In genomic region chr16:86622700-86623615, GRCh38 we compare ENCODE assay signal across 19 cellular contexts. TPM values are rescaled to one million over a fixed set of nuclear protein-coding genes. Genes with fewer than 3 reads are reported as not detected.
DNase-seq lines count a peak whose midpoint lies in the region; ATAC-seq, FAIRE-seq and TF ChIP-seq lines count a peak whose summit lies in the region.
"Had no signal": no experiment of that assay in that cellular context is flagged by ENCODE, and none has a peak within 500 bp of the region (broad histone marks: within the 10 kb centered on the region; RNA-seq: fewer than 3 reads in every experiment).

No MANE protein-coding gene starts in this region.

- DNase-seq in astrocyte (ENCODE audit: low read depth) = no peak
- DNase-seq in nephron progenitor cell = no peak
- no peak for DNase-seq in stimulated activated effector memory CD8-positive, alpha-beta T cell treated with anti-CD3 and anti-CD28 coated beads, Interleukin-12 subunit alpha, Interleukin-12 subunit beta, amount 100 ng/mL, for 72 hours (ENCODE audit: low spot score in 2 of 2)
- DNase-seq in uterus = no peak
- DNase-seq in H7 = no peak
- no peak for DNase-seq in KG1 (lab: John Stamatoyannopoulos, UW)
- DNase-seq: Caco-2; CD4-positive, CD25-positive, alpha-beta regulatory T cell; CD8-positive, alpha-beta T cell; DMS153; DND-41; GOT3; HCEC 1CT had no signal

- no peak for TF ChIP-seq CTCF in HEK293 (tag by site-specific recombination; IDR thresholded peaks at IDR 0.05)
- no peak for TF ChIP-seq CTCF in astrocyte (IDR thresholded peaks at IDR 0.05; ENCODE audit: insufficient read depth, low read depth, low read length)
- TF ChIP-seq CTCF in nephron progenitor cell (IDR thresholded peaks at IDR 0.05) = no peak
- no peak for TF ChIP-seq CTCF in uterus (IDR thresholded peaks at IDR 0.05)

- peaks cover 3% of the 10 kb centered on the region for H3K36me3 Mint-ChIP-seq in astrocyte (ENCODE audit: low read depth, unreplicated experiment)
- H3K36me3 Mint-ChIP-seq in nephron progenitor cell (ENCODE audit: low read depth) = no peaks in the 10 kb centered on the region
- no peaks in the 10 kb centered on the region for H3K36me3 Mint-ChIP-seq in stimulated activated effector memory CD8-positive, alpha-beta T cell treated with anti-CD3 and anti-CD28 coated beads, Interleukin-12 subunit alpha, Interleukin-12 subunit beta, amount 100 ng/mL, for 72 hours
- H3K36me3 Mint-ChIP-seq: CD4-positive, CD25-positive, alpha-beta regulatory T cell; CD8-positive, alpha-beta T cell had no signal

- H3K9ac ChIP-seq in astrocyte (ENCODE audit: low read length) = no peak overlapping the region
- H3K9ac ChIP-seq: BLaER1 had no signal

- no peak overlapping the region for H2AFZ ChIP-seq in astrocyte (ENCODE audit: low read depth, low read length)

- H3K4me1 ChIP-seq in HEK293 (ENCODE audit: control insufficient read depth, insufficient read depth, low read length) = no peaks in the 10 kb centered on the region
- peaks cover 7% of the 10 kb centered on the region for H3K4me1 ChIP-seq in astrocyte (ENCODE audit: insufficient read depth, low read length)
- no peaks in the 10 kb centered on the region for H3K4me1 ChIP-seq in uterus
- H3K4me1 ChIP-seq: BLaER1, Caco-2 had no signal

- no peak for FAIRE-seq in astrocyte (lab: Jason Lieb, UNC)
- FAIRE-seq: G401.6, H54 had no signal

- POLR2A ChIA-PET in HEK293 (lab: Yijun Ruan, JAX) = no interaction called here

- H3K9me3 Mint-ChIP-seq in astrocyte (ENCODE audit: unreplicated experiment) (peaks cover 14% of the 10 kb centered on the region), nephron progenitor cell (no peaks in the 10 kb centered on the region)
- no peaks in the 10 kb centered on the region for H3K9me3 Mint-ChIP-seq in stimulated activated effector memory CD8-positive, alpha-beta T cell treated with anti-CD3 and anti-CD28 coated beads, Interleukin-12 subunit alpha, Interleukin-12 subunit beta, amount 100 ng/mL, for 72 hours
- H3K9me3 Mint-ChIP-seq: CD4-positive, CD25-positive, alpha-beta regulatory T cell; CD8-positive, alpha-beta T cell had no signal

- no peaks in the 10 kb centered on the region for H3K9me3 ChIP-seq in HEK293 (ENCODE audit: control insufficient read depth, insufficient read depth, low read depth, low read length)
- H3K9me3 ChIP-seq in astrocyte (ENCODE audit: insufficient read depth, low read depth, low read length) = peaks cover 5% of the 10 kb centered on the region
- H3K9me3 ChIP-seq in uterus = no peaks in the 10 kb centered on the region
- H3K9me3 ChIP-seq: BLaER1, Caco-2 had no signal

- H3K4me1 Mint-ChIP-seq in astrocyte (ENCODE audit: low read depth, unreplicated experiment) = no peaks in the 10 kb centered on the region
- H3K4me1 Mint-ChIP-seq in nephron progenitor cell = peaks cover 32% of the 10 kb centered on the region
- no peaks in the 10 kb centered on the region for H3K4me1 Mint-ChIP-seq in stimulated activated effector memory CD8-positive, alpha-beta T cell treated with anti-CD3 and anti-CD28 coated beads, Interleukin-12 subunit alpha, Interleukin-12 subunit beta, amount 100 ng/mL, for 72 hours
- H3K4me1 Mint-ChIP-seq: B cell; CD4-positive, CD25-positive, alpha-beta regulatory T cell had no signal

- H3K27ac ChIP-seq in HEK293 (ENCODE audit: extremely low read depth, low read depth, low read length) (no peak overlapping the region), astrocyte (ENCODE audit: low read depth, low read length) (no peak overlapping the region), uterus (no peak overlapping the region)
- H3K27ac ChIP-seq: BLaER1, C4-2B had no signal

- no peak for TF ChIP-seq POLR2A in uterus (IDR thresholded peaks at IDR 0.05)

- no peak overlapping the region for H3K4me2 ChIP-seq in astrocyte (ENCODE audit: low read length)
- H3K4me2 ChIP-seq: BLaER1 had no signal

- intact Hi-C loops in uterus (cut with DNase I; ENCODE audit: low total_unique reads) = no loop called here

- CTCF ChIA-PET in HEK293 (lab: Yijun Ruan, JAX) = no interaction called here

- H3K27me3 ChIP-seq in astrocyte (ENCODE audit: insufficient read depth, low read length) = no peaks in the 10 kb centered on the region
- H3K27me3 ChIP-seq in uterus = no peaks in the 10 kb centered on the region
- H3K27me3 ChIP-seq in H7 (ENCODE audit: control insufficient read depth, insufficient read depth, low read length) = no peaks in the 10 kb centered on the region
- H3K27me3 ChIP-seq: BLaER1 had no signal

- no peak overlapping the region for H3K4me3 ChIP-seq in HEK293 (ENCODE audit: low read depth, low read length)
- H3K4me3 ChIP-seq in astrocyte (ENCODE audit: insufficient read depth, low read depth, low read length) = no peak overlapping the region
- H3K4me3 ChIP-seq in uterus = no peak overlapping the region
- no peak overlapping the region for H3K4me3 ChIP-seq in H7 (ENCODE audit: insufficient read depth, low read depth, low read length)
- H3K4me3 ChIP-seq: BLaER1 had no signal

- no peaks in the 10 kb centered on the region for H3K36me3 ChIP-seq in HEK293 (ENCODE audit: control insufficient read depth in 2 of 2, insufficient read depth in 1 of 2, low read length in 2 of 2)
- no peaks in the 10 kb centered on the region for H3K36me3 ChIP-seq in astrocyte (ENCODE audit: insufficient read depth, low read length)
- no peaks in the 10 kb centered on the region for H3K36me3 ChIP-seq in uterus
- H3K36me3 ChIP-seq in H7 (replicated peaks; ENCODE audit: control insufficient read depth, insufficient read depth, low read length) = no peaks in the 10 kb centered on the region
- H3K36me3 ChIP-seq: BLaER1 had no signal

- H3K27me3 Mint-ChIP-seq in astrocyte (ENCODE audit: low read depth, unreplicated experiment) = peaks cover 26% of the 10 kb centered on the region
- H3K27me3 Mint-ChIP-seq in nephron progenitor cell (ENCODE audit: low read depth, poor library complexity) = peaks cover 19% of the 10 kb centered on the region

- H3K27ac Mint-ChIP-seq in astrocyte (ENCODE audit: unreplicated experiment) = peak overlapping the region; percentile 34
- H3K27ac Mint-ChIP-seq in nephron progenitor cell = peak overlapping the region; percentile 80
- H3K27ac Mint-ChIP-seq in stimulated activated effector memory CD8-positive, alpha-beta T cell treated with anti-CD3 and anti-CD28 coated beads, Interleukin-12 subunit alpha, Interleukin-12 subunit beta, amount 100 ng/mL, for 72 hours = peak overlapping the region; percentile 17
- H3K27ac Mint-ChIP-seq: B cell; CD4-positive, CD25-positive, alpha-beta regulatory T cell; CD8-positive, alpha-beta T cell had no signal

- ATAC-seq in stimulated activated effector memory CD8-positive, alpha-beta T cell treated with anti-CD3 and anti-CD28 coated beads, Interleukin-12 subunit alpha, Interleukin-12 subunit beta, amount 100 ng/mL, for 72 hours = no peak
- ATAC-seq: CD8-positive, alpha-beta T cell had no signal

- H3K4me3 Mint-ChIP-seq in astrocyte (ENCODE audit: unreplicated experiment) (no peak overlapping the region), nephron progenitor cell (no peak overlapping the region)
- no peak overlapping the region for H3K4me3 Mint-ChIP-seq in stimulated activated effector memory CD8-positive, alpha-beta T cell treated with anti-CD3 and anti-CD28 coated beads, Interleukin-12 subunit alpha, Interleukin-12 subunit beta, amount 100 ng/mL, for 72 hours
- H3K4me3 Mint-ChIP-seq: B cell; CD4-positive, CD25-positive, alpha-beta regulatory T cell; CD8-positive, alpha-beta T cell had no signal

- no peaks in the 10 kb centered on the region for H4K20me1 ChIP-seq in astrocyte (ENCODE audit: insufficient read depth, low read length)
- H4K20me1 ChIP-seq: BLaER1 had no signal

- no peaks in the 10 kb centered on the region for H3K79me2 ChIP-seq in astrocyte (ENCODE audit: insufficient read depth, low read length)

TF ChIP-seq in HEK293, 187 proteins besides CTCF, POLR2A, EP300 and RAD21 (continues in another document):
- no peak for TF ChIP-seq ZNF121 (tag by site-specific recombination; IDR thresholded peaks at IDR 0.05)
- no peak for TF ChIP-seq ZBTB8A (tag by site-specific recombination; IDR thresholded peaks at IDR 0.05)
- TF ChIP-seq, protein P1, sequence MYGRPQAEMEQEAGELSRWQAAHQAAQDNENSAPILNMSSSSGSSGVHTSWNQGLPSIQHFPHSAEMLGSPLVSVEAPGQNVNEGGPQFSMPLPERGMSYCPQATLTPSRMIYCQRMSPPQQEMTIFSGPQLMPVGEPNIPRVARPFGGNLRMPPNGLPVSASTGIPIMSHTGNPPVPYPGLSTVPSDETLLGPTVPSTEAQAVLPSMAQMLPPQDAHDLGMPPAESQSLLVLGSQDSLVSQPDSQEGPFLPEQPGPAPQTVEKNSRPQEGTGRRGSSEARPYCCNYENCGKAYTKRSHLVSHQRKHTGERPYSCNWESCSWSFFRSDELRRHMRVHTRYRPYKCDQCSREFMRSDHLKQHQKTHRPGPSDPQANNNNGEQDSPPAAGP (tag by site-specific recombination; IDR thresholded peaks at IDR 0.05) = no peak
- TF ChIP-seq ZNF747 (tag by site-specific recombination; IDR thresholded peaks at IDR 0.05) = no peak
- TF ChIP-seq ZNF391 (tag by site-specific recombination; IDR thresholded peaks at IDR 0.05; ENCODE audit: borderline replicate concordance, low read depth) = no peak
- TF ChIP-seq ZNF24 (tag by site-specific recombination; IDR thresholded peaks at IDR 0.05) = no peak
- TF ChIP-seq ZXDB (tag by site-specific recombination; IDR thresholded peaks at IDR 0.05) = no peak
- TF ChIP-seq PRDM1 (tag by site-specific recombination; IDR thresholded peaks at IDR 0.05) = peak; percentile 39
- peak; percentile 58 for TF ChIP-seq ZNF366 (tag by site-specific recombination; conservative IDR thresholded peaks at IDR 0.05)
- no peak for TF ChIP-seq ZNF514 (tag by site-specific recombination; IDR thresholded peaks at IDR 0.05)
- TF ChIP-seq SP7 (tag by site-specific recombination; IDR thresholded peaks at IDR 0.05) = no peak
- TF ChIP-seq ZNF473 (tag by site-specific recombination; IDR thresholded peaks at IDR 0.05) = no peak
- no peak for TF ChIP-seq GLIS1 (tag by site-specific recombination; IDR thresholded peaks at IDR 0.05)
- no peak for TF ChIP-seq ZNF133 (tag by site-specific recombination; IDR thresholded peaks at IDR 0.05)

RNA-seq across cellular contexts. Expression of gene FOXL1, which starts 44.6 kb away (rescaled TPM):
- 6.1 and 8.1 TPM in 2 replicates for total RNA-seq in astrocyte
- total RNA-seq in uterus = 1 to 10 TPM in 1 of 4 donors, under 1 TPM in 2, not detected in 1; under 0.01 to 3.2 (median 0.76) TPM
- 0.15 and 0.17 TPM in 2 replicates for total RNA-seq in H7 (2014; rRNA removed; shearing (Covaris generic))
- total RNA-seq: B cell; CD4-positive, CD25-positive, alpha-beta regulatory T cell had no signal

RNA-seq across cellular contexts. Expression of gene FOXC2, which starts 56.3 kb away (rescaled TPM):
- total RNA-seq in astrocyte (15.8 and 15.9 TPM in 2 replicates), uterus (1 to 10 TPM in 1 of 4 donors, under 1 TPM in 1, not detected in 2; 0.21 to 2.6 TPM)
- total RNA-seq in H7 (2014; rRNA removed; shearing (Covaris generic)) = 0.62 TPM in 1 of 2 replicates, not detected in the other
- total RNA-seq: B cell; Caco-2; CD4-positive, CD25-positive, alpha-beta regulatory T cell had no signal

Comparison
In these comparisons a context has a peak if more than half of its experiments do, and no peak if none do; other contexts are left out.
1. H3K27ac Mint-ChIP-seq: peak in every context shown above with its lines; median percentile 80 in nephron progenitor cell; 34 in astrocyte; 17 in stimulated activated effector memory CD8-positive, alpha-beta T cell treated with anti-CD3 and anti-CD28 coated beads, Interleukin-12 subunit alpha, Interleukin-12 subunit beta, amount 100 ng/mL, for 72 hours.